10 cellular contexts compared by ENCODE assay signal in the genomic region with DNA sequence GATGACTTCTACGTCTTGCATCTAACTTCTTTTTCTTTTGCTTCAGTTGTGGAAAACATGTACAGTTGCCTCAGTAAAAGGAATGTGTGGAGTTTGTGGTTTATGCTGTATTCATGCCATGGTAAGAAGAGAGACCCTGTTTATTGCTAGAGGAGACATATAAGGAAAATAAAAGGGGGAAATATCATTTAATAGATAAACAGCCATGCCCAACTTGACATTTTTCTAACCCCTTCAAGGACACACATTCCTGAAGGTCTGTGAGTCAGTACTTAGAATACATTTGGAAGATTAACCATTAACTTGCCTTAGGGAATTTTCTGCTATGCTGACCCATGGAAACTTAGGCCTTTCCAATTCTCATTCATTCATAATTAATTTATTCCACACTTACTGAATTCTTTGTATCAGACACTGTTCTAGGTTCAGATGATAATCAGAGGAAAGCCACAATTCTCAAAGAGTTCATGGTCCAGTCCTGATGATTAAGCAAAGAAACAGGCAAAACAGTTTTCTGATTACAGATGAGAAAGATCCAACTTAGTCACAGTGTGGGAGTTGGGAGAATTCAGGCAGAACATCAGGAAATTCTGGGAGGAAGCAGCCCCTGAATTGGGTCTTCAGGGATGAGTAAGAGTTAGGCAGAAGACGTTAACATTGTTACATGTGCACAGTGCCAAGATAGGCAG.
DNase-seq lines count a peak whose midpoint lies in the region; ATAC-seq and TF ChIP-seq lines count a peak whose summit lies in the region.
"Had no signal": no experiment of that assay in that cellular context is flagged by ENCODE, and none has a peak within 500 bp of the region (broad histone marks: within the 10 kb centered on the region; RNA-seq: fewer than 3 reads in every experiment).

No MANE protein-coding gene starts in this region.

- peak; percentile 66 for DNase-seq in AG08395 (ENCODE audit: low spot score)
- DNase-seq in LoVo (ENCODE audit: low spot score): peak; percentile 65
- peak; percentile 74 for DNase-seq in dedifferentiated amniotic fluid mesenchymal stem cell (ENCODE audit: extremely low spot score)
- DNase-seq in GM20000 (ENCODE audit: low spot score): no peak
- DNase-seq in RPMI8226: no peak

- H3K9me3 ChIP-seq in mesodermal cell (ENCODE audit: control insufficient read depth, low read length): peaks cover 14% of the 10 kb centered on the region
- H3K9me3 ChIP-seq: esophagus muscularis mucosa had no signal

- H3K4me1 ChIP-seq in mesodermal cell (ENCODE audit: control insufficient read depth, insufficient read depth, low read length, poor library complexity, severe bottlenecking): peaks cover 23% of the 10 kb centered on the region

- ATAC-seq in GM19452 (IDR thresholded peaks at IDR 0.05; ENCODE audit: unreplicated experiment) (no peak), HG03469 (IDR thresholded peaks at IDR 0.05; ENCODE audit: unreplicated experiment) (no peak)
- ATAC-seq: stimulated activated memory B cell treated with anti-CD40 and anti-IgM and Interleukin-4, amounts not matched to agents 10 μg/mL and 1 μg/mL and 100 μg/mL, for 72 hours had no signal

- WGBS in mesodermal cell (ENCODE audit: insufficient coverage in 2 of 2), 2 experiments: no CpG with 5 or more reads among the region's 2 CpGs

- H3K36me3 ChIP-seq in mesodermal cell (ENCODE audit: control insufficient read depth, insufficient read depth, low read length): no peaks in the 10 kb centered on the region
- H3K36me3 ChIP-seq: esophagus muscularis mucosa had no signal

- H3K27ac ChIP-seq in mesodermal cell (ENCODE audit: low read depth, low read length, severe bottlenecking): peak overlapping the region; percentile 78
- H3K27ac ChIP-seq: esophagus muscularis mucosa had no signal

- TF ChIP-seq CTCF in GM20000 (IDR thresholded peaks at IDR 0.05; ENCODE audit: extremely low read depth, missing control alignments): no peak

- H3K4me3 ChIP-seq in mesodermal cell (ENCODE audit: extremely low read depth, insufficient read depth, low read length, poor library complexity, severe bottlenecking): no peak overlapping the region
- H3K4me3 ChIP-seq: esophagus muscularis mucosa had no signal

Comparison
In these comparisons a context has a peak if more than half of its experiments do, and no peak if none do; other contexts are left out.
1. DNase-seq: peak in AG08395 (single experiment), LoVo (single experiment) and dedifferentiated amniotic fluid mesenchymal stem cell (single experiment); none in GM20000 (single experiment) and RPMI8226 (single experiment).